In the genomic region with DNA sequence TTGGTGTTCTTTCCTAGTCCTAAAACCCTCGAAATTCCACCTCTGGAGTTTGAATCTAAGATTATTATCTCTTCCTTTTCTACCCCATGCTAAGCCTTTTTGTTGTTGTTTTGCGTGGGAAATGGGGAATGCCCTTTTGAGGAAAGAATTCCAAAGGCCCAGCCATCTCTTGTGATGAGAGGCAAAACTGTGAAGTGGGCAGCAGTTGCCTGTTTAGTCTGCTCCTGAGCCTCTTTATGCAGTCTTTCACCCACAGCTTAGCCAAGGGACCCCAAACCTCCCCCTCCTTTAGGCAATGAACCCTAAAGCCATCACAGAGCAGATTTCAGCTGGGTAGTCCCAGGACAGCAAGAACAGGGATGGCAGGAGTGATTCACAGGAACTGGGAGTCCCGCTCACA, we compare ENCODE assay signal across 1 cellular context.
TF ChIP-seq lines count a peak whose summit lies in the region.

No MANE protein-coding gene starts in this region.

TF ChIP-seq in GM23338, 12 proteins besides CTCF, POLR2A, EP300 and RAD21:
- TF ChIP-seq, protein P1, sequence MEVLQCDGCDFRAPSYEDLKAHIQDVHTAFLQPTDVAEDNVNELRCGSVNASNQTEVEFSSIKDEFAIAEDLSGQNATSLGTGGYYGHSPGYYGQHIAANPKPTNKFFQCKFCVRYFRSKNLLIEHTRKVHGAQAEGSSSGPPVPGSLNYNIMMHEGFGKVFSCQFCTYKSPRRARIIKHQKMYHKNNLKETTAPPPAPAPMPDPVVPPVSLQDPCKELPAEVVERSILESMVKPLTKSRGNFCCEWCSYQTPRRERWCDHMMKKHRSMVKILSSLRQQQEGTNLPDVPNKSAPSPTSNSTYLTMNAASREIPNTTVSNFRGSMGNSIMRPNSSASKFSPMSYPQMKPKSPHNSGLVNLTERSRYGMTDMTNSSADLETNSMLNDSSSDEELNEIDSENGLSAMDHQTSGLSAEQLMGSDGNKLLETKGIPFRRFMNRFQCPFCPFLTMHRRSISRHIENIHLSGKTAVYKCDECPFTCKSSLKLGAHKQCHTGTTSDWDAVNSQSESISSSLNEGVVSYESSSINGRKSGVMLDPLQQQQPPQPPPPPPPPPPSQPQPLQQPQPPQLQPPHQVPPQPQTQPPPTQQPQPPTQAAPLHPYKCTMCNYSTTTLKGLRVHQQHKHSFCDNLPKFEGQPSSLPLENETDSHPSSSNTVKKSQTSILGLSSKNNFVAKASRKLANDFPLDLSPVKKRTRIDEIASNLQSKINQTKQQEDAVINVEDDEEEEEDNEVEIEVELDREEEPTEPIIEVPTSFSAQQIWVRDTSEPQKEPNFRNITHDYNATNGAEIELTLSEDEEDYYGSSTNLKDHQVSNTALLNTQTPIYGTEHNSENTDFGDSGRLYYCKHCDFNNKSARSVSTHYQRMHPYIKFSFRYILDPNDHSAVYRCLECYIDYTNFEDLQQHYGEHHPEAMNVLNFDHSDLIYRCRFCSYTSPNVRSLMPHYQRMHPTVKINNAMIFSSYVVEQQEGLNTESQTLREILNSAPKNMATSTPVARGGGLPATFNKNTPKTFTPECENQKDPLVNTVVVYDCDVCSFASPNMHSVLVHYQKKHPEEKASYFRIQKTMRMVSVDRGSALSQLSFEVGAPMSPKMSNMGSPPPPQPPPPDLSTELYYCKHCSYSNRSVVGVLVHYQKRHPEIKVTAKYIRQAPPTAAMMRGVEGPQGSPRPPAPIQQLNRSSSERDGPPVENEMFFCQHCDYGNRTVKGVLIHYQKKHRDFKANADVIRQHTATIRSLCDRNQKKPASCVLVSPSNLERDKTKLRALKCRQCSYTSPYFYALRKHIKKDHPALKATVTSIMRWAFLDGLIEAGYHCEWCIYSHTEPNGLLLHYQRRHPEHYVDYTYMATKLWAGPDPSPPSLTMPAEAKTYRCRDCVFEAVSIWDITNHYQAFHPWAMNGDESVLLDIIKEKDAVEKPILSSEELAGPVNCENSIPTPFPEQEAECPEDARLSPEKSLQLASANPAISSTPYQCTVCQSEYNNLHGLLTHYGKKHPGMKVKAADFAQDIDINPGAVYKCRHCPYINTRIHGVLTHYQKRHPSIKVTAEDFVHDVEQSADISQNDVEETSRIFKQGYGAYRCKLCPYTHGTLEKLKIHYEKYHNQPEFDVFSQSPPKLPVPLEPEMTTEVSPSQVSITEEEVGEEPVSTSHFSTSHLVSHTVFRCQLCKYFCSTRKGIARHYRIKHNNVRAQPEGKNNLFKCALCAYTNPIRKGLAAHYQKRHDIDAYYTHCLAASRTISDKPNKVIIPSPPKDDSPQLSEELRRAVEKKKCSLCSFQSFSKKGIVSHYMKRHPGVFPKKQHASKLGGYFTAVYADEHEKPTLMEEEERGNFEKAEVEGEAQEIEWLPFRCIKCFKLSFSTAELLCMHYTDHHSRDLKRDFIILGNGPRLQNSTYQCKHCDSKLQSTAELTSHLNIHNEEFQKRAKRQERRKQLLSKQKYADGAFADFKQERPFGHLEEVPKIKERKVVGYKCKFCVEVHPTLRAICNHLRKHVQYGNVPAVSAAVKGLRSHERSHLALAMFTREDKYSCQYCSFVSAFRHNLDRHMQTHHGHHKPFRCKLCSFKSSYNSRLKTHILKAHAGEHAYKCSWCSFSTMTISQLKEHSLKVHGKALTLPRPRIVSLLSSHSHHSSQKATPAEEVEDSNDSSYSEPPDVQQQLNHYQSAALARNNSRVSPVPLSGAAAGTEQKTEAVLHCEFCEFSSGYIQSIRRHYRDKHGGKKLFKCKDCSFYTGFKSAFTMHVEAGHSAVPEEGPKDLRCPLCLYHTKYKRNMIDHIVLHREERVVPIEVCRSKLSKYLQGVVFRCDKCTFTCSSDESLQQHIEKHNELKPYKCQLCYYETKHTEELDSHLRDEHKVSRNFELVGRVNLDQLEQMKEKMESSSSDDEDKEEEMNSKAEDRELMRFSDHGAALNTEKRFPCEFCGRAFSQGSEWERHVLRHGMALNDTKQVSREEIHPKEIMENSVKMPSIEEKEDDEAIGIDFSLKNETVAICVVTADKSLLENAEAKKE (CRISPR knock-in tag; IDR thresholded peaks at IDR 0.05) = no peak
- TF ChIP-seq, protein P2, sequence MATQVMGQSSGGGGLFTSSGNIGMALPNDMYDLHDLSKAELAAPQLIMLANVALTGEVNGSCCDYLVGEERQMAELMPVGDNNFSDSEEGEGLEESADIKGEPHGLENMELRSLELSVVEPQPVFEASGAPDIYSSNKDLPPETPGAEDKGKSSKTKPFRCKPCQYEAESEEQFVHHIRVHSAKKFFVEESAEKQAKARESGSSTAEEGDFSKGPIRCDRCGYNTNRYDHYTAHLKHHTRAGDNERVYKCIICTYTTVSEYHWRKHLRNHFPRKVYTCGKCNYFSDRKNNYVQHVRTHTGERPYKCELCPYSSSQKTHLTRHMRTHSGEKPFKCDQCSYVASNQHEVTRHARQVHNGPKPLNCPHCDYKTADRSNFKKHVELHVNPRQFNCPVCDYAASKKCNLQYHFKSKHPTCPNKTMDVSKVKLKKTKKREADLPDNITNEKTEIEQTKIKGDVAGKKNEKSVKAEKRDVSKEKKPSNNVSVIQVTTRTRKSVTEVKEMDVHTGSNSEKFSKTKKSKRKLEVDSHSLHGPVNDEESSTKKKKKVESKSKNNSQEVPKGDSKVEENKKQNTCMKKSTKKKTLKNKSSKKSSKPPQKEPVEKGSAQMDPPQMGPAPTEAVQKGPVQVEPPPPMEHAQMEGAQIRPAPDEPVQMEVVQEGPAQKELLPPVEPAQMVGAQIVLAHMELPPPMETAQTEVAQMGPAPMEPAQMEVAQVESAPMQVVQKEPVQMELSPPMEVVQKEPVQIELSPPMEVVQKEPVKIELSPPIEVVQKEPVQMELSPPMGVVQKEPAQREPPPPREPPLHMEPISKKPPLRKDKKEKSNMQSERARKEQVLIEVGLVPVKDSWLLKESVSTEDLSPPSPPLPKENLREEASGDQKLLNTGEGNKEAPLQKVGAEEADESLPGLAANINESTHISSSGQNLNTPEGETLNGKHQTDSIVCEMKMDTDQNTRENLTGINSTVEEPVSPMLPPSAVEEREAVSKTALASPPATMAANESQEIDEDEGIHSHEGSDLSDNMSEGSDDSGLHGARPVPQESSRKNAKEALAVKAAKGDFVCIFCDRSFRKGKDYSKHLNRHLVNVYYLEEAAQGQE (IDR thresholded peaks at IDR 0.05; ENCODE audit: unreplicated experiment) = no peak
- TF ChIP-seq EZH2phosphoT487 (IDR thresholded peaks at IDR 0.05; ENCODE audit: unreplicated experiment) (no peak), NANOG (IDR thresholded peaks at IDR 0.05; ENCODE audit: borderline replicate concordance) (no peak), ZNF114 (CRISPR knock-in tag; IDR thresholded peaks at IDR 0.05) (no peak), POLR2AphosphoS5 (IDR thresholded peaks at IDR 0.05; ENCODE audit: low read depth) (no peak), CREB1 (CRISPR knock-in tag; IDR thresholded peaks at IDR 0.05; ENCODE audit: low read depth) (no peak), ZNF331 (CRISPR knock-in tag; IDR thresholded peaks at IDR 0.05; ENCODE audit: low read depth) (no peak), STAT1 (IDR thresholded peaks at IDR 0.05; ENCODE audit: unreplicated experiment) (no peak), JUNB (IDR thresholded peaks at IDR 0.05; ENCODE audit: unreplicated experiment) (no peak), EZH2 (IDR thresholded peaks at IDR 0.05; ENCODE audit: low read depth, unreplicated experiment) (no peak)
- TF ChIP-seq, protein P3, sequence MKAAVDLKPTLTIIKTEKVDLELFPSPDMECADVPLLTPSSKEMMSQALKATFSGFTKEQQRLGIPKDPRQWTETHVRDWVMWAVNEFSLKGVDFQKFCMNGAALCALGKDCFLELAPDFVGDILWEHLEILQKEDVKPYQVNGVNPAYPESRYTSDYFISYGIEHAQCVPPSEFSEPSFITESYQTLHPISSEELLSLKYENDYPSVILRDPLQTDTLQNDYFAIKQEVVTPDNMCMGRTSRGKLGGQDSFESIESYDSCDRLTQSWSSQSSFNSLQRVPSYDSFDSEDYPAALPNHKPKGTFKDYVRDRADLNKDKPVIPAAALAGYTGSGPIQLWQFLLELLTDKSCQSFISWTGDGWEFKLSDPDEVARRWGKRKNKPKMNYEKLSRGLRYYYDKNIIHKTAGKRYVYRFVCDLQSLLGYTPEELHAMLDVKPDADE (IDR thresholded peaks at IDR 0.05) = no peak
